14 cellular contexts compared by ENCODE assay signal in genomic region chr3:188469228-188469885, GRCh38.
DNase-seq lines count a peak whose midpoint lies in the region; TF ChIP-seq lines count a peak whose summit lies in the region.
"Had no signal": no experiment of that assay in that cellular context is flagged by ENCODE, and none has a peak within 500 bp of the region (broad histone marks: within the 10 kb centered on the region; RNA-seq: fewer than 3 reads in every experiment).

No MANE protein-coding gene starts in this region.

- H2BK12ac ChIP-seq in trophoblast cell (ENCODE audit: low read length), result no peak overlapping the region

- H2BK120ac ChIP-seq in trophoblast cell (ENCODE audit: insufficient read depth, low read length, poor library complexity), result no peak overlapping the region

- TF ChIP-seq POLR2A in breast epithelium (IDR thresholded peaks at IDR 0.05) (no peak), uterus (IDR thresholded peaks at IDR 0.05) (no peak)

- no peak overlapping the region for H2AK5ac ChIP-seq in trophoblast cell (ENCODE audit: low read length)

- no peak overlapping the region for H3K9ac ChIP-seq in trophoblast cell (ENCODE audit: low read length)
- H3K9ac ChIP-seq in MM.1S (ENCODE audit: low read length), result no peak overlapping the region

- H4K20me1 ChIP-seq in MM.1S (ENCODE audit: insufficient read depth, low read length), result no peaks in the 10 kb centered on the region

- H3K27me3 ChIP-seq in breast epithelium (no peaks in the 10 kb centered on the region), uterus (no peaks in the 10 kb centered on the region), trophoblast cell (ENCODE audit: insufficient read depth, low read length) (no peaks in the 10 kb centered on the region), MM.1S (replicated peaks; ENCODE audit: insufficient read depth, low read length) (no peaks in the 10 kb centered on the region)

- no peak overlapping the region for H3K23ac ChIP-seq in trophoblast cell (ENCODE audit: low read length)

- no CpG with 5 or more reads among the region's 10 CpGs for WGBS in trophoblast cell (ENCODE audit: extremely low coverage, insufficient coverage, insufficient read length)

- H3K36me3 ChIP-seq in breast epithelium (no peaks in the 10 kb centered on the region), uterus (no peaks in the 10 kb centered on the region), trophoblast cell (ENCODE audit: control insufficient read depth in 1 of 2, insufficient read depth in 2 of 2, low read length in 2 of 2) (peaks cover 0 to 3% of the 10 kb centered on the region in 2 experiments), MM.1S (replicated peaks; ENCODE audit: insufficient read depth, low read length) (no peaks in the 10 kb centered on the region)

- H3K9me2 ChIP-seq in MM.1S (replicated peaks; ENCODE audit: insufficient read depth, low read length), result no peaks in the 10 kb centered on the region

- H3K4me1 ChIP-seq in breast epithelium, result no peaks in the 10 kb centered on the region
- peaks cover 0 to 7% of the 10 kb centered on the region in 2 donors for H3K4me1 ChIP-seq in uterus
- H3K4me1 ChIP-seq in trophoblast cell (ENCODE audit: control insufficient read depth in 1 of 2, insufficient read depth in 2 of 2, low read length in 2 of 2), result peaks cover 0 to 3% of the 10 kb centered on the region in 2 experiments
- H3K4me1 ChIP-seq in MM.1S (ENCODE audit: low read length), result no peaks in the 10 kb centered on the region

- DNase-seq in MCF 10A (ENCODE audit: unreplicated experiment), result peak; percentile 83
- DNase-seq in breast epithelium (ENCODE audit: low spot score in 2 of 2), result no peak
- peak; percentile 69 for DNase-seq in fibroblast of mammary gland (ENCODE audit: low read depth)
- peak in 1 of 2 donors; percentile 55 for DNase-seq in uterus
- DNase-seq in trophoblast cell, result no peak
- DNase-seq in MM.1S, result no peak
- DNase-seq in NCI-H446 treated with DMSO at 0.1 percent for 48 hours (lab: John Stamatoyannopoulos, UW), result no peak
- DNase-seq: activated naive CD8-positive, alpha-beta T cell treated with anti-CD3 and anti-CD28 coated beads, Interleukin-2, amount 50 U/mL, for 24 hours; NCI-H226; stimulated activated naive CD8-positive, alpha-beta T cell treated with anti-CD3 and anti-CD28 coated beads, Interleukin-15, amount 100 ng/mL, for 72 hours had no signal

- no peak overlapping the region for H3K4me2 ChIP-seq in trophoblast cell (ENCODE audit: low read length)
- H3K4me2 ChIP-seq in MM.1S (ENCODE audit: low read depth, low read length), result no peak overlapping the region

- H3K27ac ChIP-seq in breast epithelium (no peak overlapping the region), uterus (peak overlapping the region; percentile 58 to 75), trophoblast cell (ENCODE audit: low read depth, low read length) (no peak overlapping the region), MM.1S (ENCODE audit: low read length) (no peak overlapping the region)
- H3K27ac ChIP-seq: 22Rv1, HL-60, VCaP had no signal

- H3K4me1 Mint-ChIP-seq in MCF 10A (ENCODE audit: insufficient read depth, unreplicated experiment), result peaks cover 5% of the 10 kb centered on the region
- peaks cover 22% of the 10 kb centered on the region for H3K4me1 Mint-ChIP-seq in nephron
- H3K4me1 Mint-ChIP-seq: stimulated activated naive CD8-positive, alpha-beta T cell treated with anti-CD3 and anti-CD28 coated beads, Interleukin-15, amount 100 ng/mL, for 72 hours had no signal

- H3K27me3 Mint-ChIP-seq in MCF 10A (ENCODE audit: insufficient read depth, unreplicated experiment) (no peaks in the 10 kb centered on the region), nephron (ENCODE audit: low read depth) (no peaks in the 10 kb centered on the region)
- H3K27me3 Mint-ChIP-seq: activated naive CD8-positive, alpha-beta T cell treated with anti-CD3 and anti-CD28 coated beads, Interleukin-2, amount 50 U/mL, for 24 hours; stimulated activated naive CD8-positive, alpha-beta T cell treated with anti-CD3 and anti-CD28 coated beads, Interleukin-15, amount 100 ng/mL, for 72 hours had no signal

- intact Hi-C loops in MCF 10A (cut with micrococcal nuclease), result no loop called here
- intact Hi-C loops in breast epithelium (cut with DNase I; ENCODE audit: low total_unique reads), result no loop called here
- intact Hi-C loops in uterus (cut with DNase I; ENCODE audit: low total_unique reads), result no loop called here

- TF ChIP-seq CTCF in MCF 10A (IDR thresholded peaks at IDR 0.05; ENCODE audit: unreplicated experiment), result no peak
- no peak for TF ChIP-seq CTCF in breast epithelium (IDR thresholded peaks at IDR 0.05)
- no peak for TF ChIP-seq CTCF in fibroblast of mammary gland (conservative IDR thresholded peaks at IDR 0.05; ENCODE audit: control insufficient read depth, insufficient read depth, low read depth, low read length)
- no peak for TF ChIP-seq CTCF in nephron (IDR thresholded peaks at IDR 0.05; ENCODE audit: unreplicated experiment in 3 of 3)
- no peak for TF ChIP-seq CTCF in uterus (IDR thresholded peaks at IDR 0.05)
- no peak for TF ChIP-seq CTCF in MM.1S (IDR thresholded peaks at IDR 0.05; ENCODE audit: low read length)

- H2AFZ ChIP-seq in trophoblast cell (ENCODE audit: insufficient read depth, low read length, poor library complexity) (no peak overlapping the region), MM.1S (ENCODE audit: low read length) (no peak overlapping the region)

- no peak overlapping the region for H3K4ac ChIP-seq in trophoblast cell (ENCODE audit: low read depth, low read length)

- H4K8ac ChIP-seq in trophoblast cell (ENCODE audit: low read depth, low read length), result no peak overlapping the region

- H3K4me3 Mint-ChIP-seq in MCF 10A (ENCODE audit: unreplicated experiment) (no peak overlapping the region), nephron (no peak overlapping the region)
- H3K4me3 Mint-ChIP-seq: activated naive CD8-positive, alpha-beta T cell treated with anti-CD3 and anti-CD28 coated beads, Interleukin-2, amount 50 U/mL, for 24 hours; stimulated activated naive CD8-positive, alpha-beta T cell treated with anti-CD3 and anti-CD28 coated beads, Interleukin-15, amount 100 ng/mL, for 72 hours had no signal

- no peak overlapping the region for H3K18ac ChIP-seq in trophoblast cell (ENCODE audit: low read length)

- H3K79me1 ChIP-seq in trophoblast cell (ENCODE audit: low read length), result no peaks in the 10 kb centered on the region

- POLR2A ChIA-PET in MCF 10A (lab: Yijun Ruan, JAX), result interaction anchor here (0.5 kb wide), 1 partner anchor 101 kb away, joined by 3 read pairs; no protein-coding TSS in a partner anchor

- H4K91ac ChIP-seq in trophoblast cell (ENCODE audit: low read depth, low read length), result no peak overlapping the region

- H3K27ac Mint-ChIP-seq in MCF 10A (ENCODE audit: low read depth, unreplicated experiment) (no peak overlapping the region), nephron (peak overlapping the region; percentile 36 to 73 (median 71))
- H3K27ac Mint-ChIP-seq: activated naive CD8-positive, alpha-beta T cell treated with anti-CD3 and anti-CD28 coated beads, Interleukin-2, amount 50 U/mL, for 24 hours; stimulated activated naive CD8-positive, alpha-beta T cell treated with anti-CD3 and anti-CD28 coated beads, Interleukin-15, amount 100 ng/mL, for 72 hours had no signal

- H3K79me2 ChIP-seq in trophoblast cell (ENCODE audit: control insufficient read depth, insufficient read depth, low read length, poor library complexity) (no peaks in the 10 kb centered on the region), MM.1S (ENCODE audit: low read length) (no peaks in the 10 kb centered on the region)

- H3K4me3 ChIP-seq in breast epithelium (no peak overlapping the region), fibroblast of mammary gland (ENCODE audit: control insufficient read depth, low read depth, low read length) (no peak overlapping the region), uterus (no peak overlapping the region), trophoblast cell (ENCODE audit: low read depth, low read length) (no peak overlapping the region), MM.1S (ENCODE audit: low read length) (no peak overlapping the region)

- BruUV-seq in MCF 10A (replicated peaks; lab: Mats Ljungman, UMichigan), result no TSS peak

- no peak overlapping the region for H3K14ac ChIP-seq in trophoblast cell (ENCODE audit: low read length)

- H3K9me3 Mint-ChIP-seq in MCF 10A (ENCODE audit: unreplicated experiment) (no peaks in the 10 kb centered on the region), nephron (peaks cover 8% of the 10 kb centered on the region)

- no peaks in the 10 kb centered on the region for H3F3A ChIP-seq in MM.1S (ENCODE audit: insufficient read depth, low read length)

- no peak overlapping the region for H2BK5ac ChIP-seq in trophoblast cell (ENCODE audit: low read depth, low read length, poor library complexity)

- H3K36me3 Mint-ChIP-seq in MCF 10A (ENCODE audit: insufficient read depth, unreplicated experiment) (no peaks in the 10 kb centered on the region), nephron (ENCODE audit: low read depth) (peaks cover 18% of the 10 kb centered on the region)

- no peaks in the 10 kb centered on the region for H3K9me3 ChIP-seq in breast epithelium
- H3K9me3 ChIP-seq in uterus, result no peaks in the 10 kb centered on the region
- no peaks in the 10 kb centered on the region for H3K9me3 ChIP-seq in trophoblast cell (ENCODE audit: insufficient read depth, low read depth, low read length)
- H3K9me3 ChIP-seq in MM.1S (replicated peaks; ENCODE audit: insufficient read depth, low read length), result no peaks in the 10 kb centered on the region

- CTCF ChIA-PET in MCF 10A (lab: Yijun Ruan, JAX), result interaction anchor here (0.6 kb wide), 1 partner anchor 173 kb away, joined by 3 read pairs; no protein-coding TSS in a partner anchor

- H4K12ac ChIP-seq in trophoblast cell (ENCODE audit: low read depth, low read length), result no peak overlapping the region

Comparison
In these comparisons a context has a peak if more than half of its experiments do, and no peak if none do; other contexts are left out.
1. DNase-seq: peak in MCF 10A (single experiment) and fibroblast of mammary gland (single experiment); none in breast epithelium (0 of 2), trophoblast cell (0 of 2), MM.1S (single experiment) and NCI-H446 treated with DMSO at 0.1 percent for 48 hours (single experiment).
2. H3K27ac ChIP-seq: peak in uterus (2 of 2); none in breast epithelium (0 of 2), trophoblast cell (single experiment) and MM.1S (single experiment).